In the genomic region with DNA sequence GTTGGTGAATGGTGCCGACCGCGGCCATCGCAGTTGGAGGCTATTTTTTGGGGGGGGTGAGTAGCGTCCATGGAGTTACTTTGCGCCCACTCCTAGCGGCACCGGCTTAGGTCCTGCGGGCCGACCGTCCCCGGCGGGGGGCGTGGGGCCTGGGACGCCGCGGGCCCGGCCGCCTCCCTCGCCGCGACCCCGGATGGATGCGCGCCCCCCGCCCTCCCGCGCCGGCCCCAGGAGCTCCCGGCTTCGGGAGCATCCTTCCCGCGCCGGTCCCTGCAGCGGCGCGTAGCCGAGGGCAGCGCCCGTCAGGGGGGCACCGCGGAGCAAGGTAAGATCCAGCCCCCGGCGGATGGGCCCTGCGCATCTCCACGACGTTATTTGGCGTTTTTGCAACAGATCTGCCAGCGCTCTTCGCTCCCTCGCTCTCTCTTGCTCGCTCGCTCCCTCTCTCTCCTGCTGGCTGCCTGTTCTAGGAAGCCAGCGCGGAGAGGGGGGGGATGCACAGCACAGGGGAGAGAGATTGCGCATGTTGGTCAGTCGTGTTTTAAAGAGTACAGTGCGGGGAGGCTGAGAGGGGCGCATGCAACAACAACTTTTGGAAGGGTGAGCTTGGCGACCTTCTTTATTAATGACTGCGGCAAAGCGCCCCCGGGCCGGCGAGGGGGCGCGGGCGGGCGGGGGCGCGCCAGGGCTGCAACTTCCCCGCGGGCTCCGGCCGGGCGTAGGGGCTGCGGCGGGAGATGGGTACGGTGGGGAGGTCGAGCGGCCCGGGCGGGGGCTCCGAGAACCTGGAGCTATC, we compare ENCODE assay signal across 7 cellular contexts. TPM values are rescaled to one million over a fixed set of nuclear protein-coding genes. Genes with fewer than 3 reads are reported as not detected.
DNase-seq lines count a peak whose midpoint lies in the region; ATAC-seq and TF ChIP-seq lines count a peak whose summit lies in the region.

No MANE protein-coding gene starts in this region.

- no peaks in the 10 kb centered on the region for H3K9me3 ChIP-seq in mucosa of descending colon

- TF ChIP-seq POLR2A in erythroblast (IDR thresholded peaks at IDR 0.05; ENCODE audit: low read length) = peak; percentile 48

- TF ChIP-seq CTCF in mucosa of descending colon (IDR thresholded peaks at IDR 0.05) = no peak

- peak overlapping the region; percentile 96 for H3K27ac Mint-ChIP-seq in activated T-cell treated with anti-CD3 and anti-CD28 coated beads, Interleukin-2, amount 50 U/mL, for 24 hours

- peak overlapping the region; percentile 94 for H3K4me3 ChIP-seq in mucosa of descending colon

- H3K36me3 ChIP-seq in mucosa of descending colon (ENCODE audit: low read depth) = no peaks in the 10 kb centered on the region

- H3K9me3 Mint-ChIP-seq in activated T-cell treated with anti-CD3 and anti-CD28 coated beads, Interleukin-2, amount 50 U/mL, for 24 hours = no peaks in the 10 kb centered on the region

- peak; percentile 23 for ATAC-seq in GM18498 (IDR thresholded peaks at IDR 0.05; ENCODE audit: unreplicated experiment)
- ATAC-seq in HG03442 (IDR thresholded peaks at IDR 0.05; ENCODE audit: unreplicated experiment) = peak; percentile 13
- peak; percentile 27 for ATAC-seq in mucosa of descending colon

- peaks cover 22% of the 10 kb centered on the region for H3K4me1 ChIP-seq in mucosa of descending colon (ENCODE audit: low read depth)

- intact Hi-C loops in mucosa of descending colon (cut with DNase I, micrococcal nuclease) = loop anchor here in 1 of 2 donors (2.0 to 10.0 kb wide), 2 partner anchors 59 to 111 kb away; partner anchors contain the start of gene CDKN2AIPNL

- H3K4me3 Mint-ChIP-seq in activated T-cell treated with anti-CD3 and anti-CD28 coated beads, Interleukin-2, amount 50 U/mL, for 24 hours = peak overlapping the region; percentile 96

- H3K36me3 Mint-ChIP-seq in activated T-cell treated with anti-CD3 and anti-CD28 coated beads, Interleukin-2, amount 50 U/mL, for 24 hours (ENCODE audit: low read depth) = peaks cover 15% of the 10 kb centered on the region

- DNase-seq in NOMO-1 treated with dmso at 0.1 percent for 144 hours (lab: John Stamatoyannopoulos, UW; ENCODE audit: unreplicated experiment) (peak; percentile 66), erythroblast (lab: John Stamatoyannopoulos, UW) (peak; percentile 78 to 82), mucosa of descending colon (peak; percentile 79 to 82 (median 80))
- peak; percentile 76 for DNase-seq in activated T-cell treated with anti-CD3 and anti-CD28 coated beads, Interleukin-2, amount 50 U/mL, for 24 hours
- DNase-seq in stimulated activated CD8-positive, alpha-beta memory T cell treated with anti-CD3 and anti-CD28 coated beads, Interleukin-7, amount 100 ng/mL, for 48 hours (ENCODE audit: extremely low read depth in 1 of 2, low read depth in 1 of 2) = peak; percentile 35 to 37

- no peaks in the 10 kb centered on the region for H3K27me3 Mint-ChIP-seq in activated T-cell treated with anti-CD3 and anti-CD28 coated beads, Interleukin-2, amount 50 U/mL, for 24 hours

- peaks cover 50% of the 10 kb centered on the region for H3K4me1 Mint-ChIP-seq in activated T-cell treated with anti-CD3 and anti-CD28 coated beads, Interleukin-2, amount 50 U/mL, for 24 hours (ENCODE audit: low read depth)

RNA-seq across cellular contexts. Expression of gene JADE2, which starts 0.4 kb away (rescaled TPM):
- 10 to 100 TPM; 31.9 to 69.9 (median 36.2) TPM for total RNA-seq in mucosa of descending colon

Comparison
In these comparisons a context has a peak if more than half of its experiments do, and no peak if none do; other contexts are left out.
1. Peak in every context shown above with its lines: DNase-seq, ATAC-seq and H3K4me3 ChIP-seq.